18 cellular contexts compared by ENCODE assay signal in the genomic region with DNA sequence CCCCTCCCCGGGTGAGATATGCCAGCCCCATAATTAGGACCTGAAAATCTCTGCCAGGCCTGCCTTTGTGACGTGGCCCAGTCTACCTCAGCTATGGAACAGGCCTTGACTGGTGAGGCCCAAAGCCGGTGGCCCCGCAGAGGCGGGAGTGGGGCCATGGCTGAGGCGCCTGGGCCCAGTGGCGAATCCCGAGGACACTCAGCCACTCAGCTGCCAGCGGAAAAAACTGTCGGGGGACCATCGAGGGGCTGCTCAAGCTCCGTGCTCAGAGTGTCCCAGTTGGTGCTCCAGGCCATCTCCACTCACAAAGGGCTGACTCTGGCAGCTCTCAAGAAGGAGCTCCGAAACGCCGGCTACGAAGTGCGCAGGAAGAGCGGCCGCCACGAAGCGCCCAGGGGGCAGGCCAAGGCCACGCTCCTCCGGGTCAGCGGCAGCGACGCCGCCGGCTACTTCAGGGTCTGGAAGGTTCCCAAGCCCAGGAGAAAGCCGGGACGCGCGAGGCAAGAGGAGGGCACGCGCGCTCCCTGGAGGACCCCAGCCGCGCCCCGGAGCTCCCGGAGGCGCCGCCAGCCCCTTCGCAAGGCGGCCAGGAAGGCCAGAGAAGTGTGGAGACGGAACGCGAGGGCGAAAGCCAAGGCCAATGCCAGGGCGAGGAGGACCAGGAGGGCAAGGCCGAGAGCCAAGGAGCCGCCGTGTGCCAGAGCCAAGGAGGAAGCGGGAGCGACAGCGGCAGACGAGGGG. TPM values are rescaled to one million over a fixed set of nuclear protein-coding genes. Genes with fewer than 3 reads are reported as not detected.
DNase-seq lines count a peak whose midpoint lies in the region; ATAC-seq and TF ChIP-seq lines count a peak whose summit lies in the region.
"Had no signal": no experiment of that assay in that cellular context is flagged by ENCODE, and none has a peak within 500 bp of the region (broad histone marks: within the 10 kb centered on the region; RNA-seq: fewer than 3 reads in every experiment).

No MANE protein-coding gene starts in this region.

- no peaks in the 10 kb centered on the region for H3K9me2 ChIP-seq in Karpas-422 (replicated peaks; ENCODE audit: insufficient read depth, low read length)

- no peak overlapping the region for H2BK15ac ChIP-seq in neuronal stem cell (ENCODE audit: low read length)

- ATAC-seq in GM21786 (IDR thresholded peaks at IDR 0.05; ENCODE audit: unreplicated experiment) = no peak
- ATAC-seq: CD8-positive, alpha-beta T cell; HCT116 had no signal

- H3K27me3 Mint-ChIP-seq in endodermal cell (ENCODE audit: insufficient read depth) = peaks cover 15% of the 10 kb centered on the region

- 94 to 95% methylated on average over 39 to 55 of the region's 55 CpGs for WGBS in endodermal cell (ENCODE audit: insufficient coverage in 1 of 2, insufficient read length in 1 of 2), 2 experiments
- WGBS in neuronal stem cell (ENCODE audit: extremely low coverage in 2 of 2, insufficient read length in 2 of 2, insufficient replicate concordance in 1 of 2), 2 donors = no CpG with 5 or more reads among the region's 55 CpGs
- 73 to 80% methylated on average over 19 to 47 of the region's 55 CpGs for WGBS in testis, 2 donors

- H3K36me3 Mint-ChIP-seq in endodermal cell (ENCODE audit: low read depth) = no peaks in the 10 kb centered on the region
- H3K36me3 Mint-ChIP-seq: CD4-positive, CD25-positive, alpha-beta regulatory T cell; CD8-positive, alpha-beta T cell had no signal

- intact Hi-C loops in testis (cut with DNase I; ENCODE audit: low total_unique reads) = no loop called here

- no peaks in the 10 kb centered on the region for H3K79me1 ChIP-seq in neuronal stem cell (ENCODE audit: low read depth, low read length)

- H3K18ac ChIP-seq in neuronal stem cell (ENCODE audit: low read length) = no peak overlapping the region

- no peak overlapping the region for H3K4ac ChIP-seq in neuronal stem cell (ENCODE audit: low read length)

- H2AFZ ChIP-seq in Karpas-422 (ENCODE audit: low read length) (no peak overlapping the region), neuronal stem cell (ENCODE audit: low read length) (no peak overlapping the region)
- H2AFZ ChIP-seq: GM23248 had no signal

- peaks cover 8% of the 10 kb centered on the region for H3K4me1 ChIP-seq in Karpas-422 (ENCODE audit: low read length)
- H3K4me1 ChIP-seq in endodermal cell (ENCODE audit: control insufficient read depth, insufficient read depth, low read length) = no peaks in the 10 kb centered on the region
- H3K4me1 ChIP-seq in neuronal stem cell (ENCODE audit: control insufficient read depth in 2 of 2, insufficient read depth in 1 of 2, low read depth in 1 of 2, low read length in 2 of 2) = no peaks in the 10 kb centered on the region
- H3K4me1 ChIP-seq in testis = no peaks in the 10 kb centered on the region
- H3K4me1 ChIP-seq: BLaER1, Caco-2 had no signal

- H3K9ac ChIP-seq in Karpas-422 (ENCODE audit: low read length) = no peak overlapping the region
- H3K9ac ChIP-seq in endodermal cell (ENCODE audit: extremely low read depth, low read length, poor library complexity, severe bottlenecking) = no peak overlapping the region
- no peak overlapping the region for H3K9ac ChIP-seq in neuronal stem cell (ENCODE audit: low read depth, low read length, poor library complexity)
- H3K9ac ChIP-seq: BLaER1, GM23248 had no signal

- H4K20me1 ChIP-seq in Karpas-422 (ENCODE audit: insufficient read depth, low read depth, low read length) = no peaks in the 10 kb centered on the region
- H4K20me1 ChIP-seq: BLaER1 had no signal

- peak overlapping the region; percentile 65 for H3K23ac ChIP-seq in neuronal stem cell (ENCODE audit: low read depth, low read length, poor library complexity)

- no peak overlapping the region for H3K4me3 ChIP-seq in Karpas-422 (ENCODE audit: low read length)
- H3K4me3 ChIP-seq in endodermal cell (ENCODE audit: low read length) = no peak overlapping the region
- H3K4me3 ChIP-seq in neuronal stem cell (ENCODE audit: low read length in 2 of 2) = peak overlapping the region in 1 of 2 donors; percentile 13
- peak overlapping the region; percentile 40 to 43 for H3K4me3 ChIP-seq in testis
- H3K4me3 ChIP-seq: BLaER1, GM23248 had no signal

- H2BK120ac ChIP-seq in neuronal stem cell (ENCODE audit: low read depth, low read length) = no peak overlapping the region

- DNase-seq in Karpas-422 (peak; percentile 19), endodermal cell (peak; percentile 39), neuronal stem cell (ENCODE audit: low spot score) (no peak), testis (no peak), NCI-H187 (lab: John Stamatoyannopoulos, UW) (no peak)
- no peak for DNase-seq in activated CD8-positive, alpha-beta memory T cell treated with anti-CD3 and anti-CD28 coated beads for 24 hours
- DNase-seq: Caco-2; CD4-positive, CD25-positive, alpha-beta regulatory T cell; CD8-positive, alpha-beta T cell; DMS153; DND-41; GM23248; H9 had no signal

- H3K27ac Mint-ChIP-seq in endodermal cell = no peak overlapping the region
- H3K27ac Mint-ChIP-seq: B cell; CD4-positive, CD25-positive, alpha-beta regulatory T cell; CD8-positive, alpha-beta T cell had no signal

- H3K4me3 Mint-ChIP-seq in endodermal cell = no peak overlapping the region
- H3K4me3 Mint-ChIP-seq: B cell; CD4-positive, CD25-positive, alpha-beta regulatory T cell; CD8-positive, alpha-beta T cell; H9 had no signal

- H3K14ac ChIP-seq in neuronal stem cell (ENCODE audit: low read length) = peak overlapping the region; percentile 94

- H2BK5ac ChIP-seq in neuronal stem cell (ENCODE audit: low read length) = peak overlapping the region; percentile 39

- peak overlapping the region; percentile 46 for H2AK5ac ChIP-seq in neuronal stem cell (ENCODE audit: low read depth, low read length)

- peak overlapping the region; percentile 49 for H2BK12ac ChIP-seq in neuronal stem cell (ENCODE audit: low read length)

- no peaks in the 10 kb centered on the region for H3K79me2 ChIP-seq in Karpas-422 (ENCODE audit: low read length)

- no peaks in the 10 kb centered on the region for H3K9me3 ChIP-seq in Karpas-422 (ENCODE audit: low read length)
- H3K9me3 ChIP-seq in endodermal cell (ENCODE audit: control insufficient read depth, low read length) = peaks cover 10% of the 10 kb centered on the region
- H3K9me3 ChIP-seq in neuronal stem cell (replicated peaks in 1 of 2; ENCODE audit: control insufficient read depth in 2 of 2, insufficient read depth in 1 of 2, low read depth in 1 of 2, low read length in 2 of 2) = peaks cover 5 to 9% of the 10 kb centered on the region in 2 donors
- H3K9me3 ChIP-seq in testis = no peaks in the 10 kb centered on the region
- H3K9me3 ChIP-seq: Caco-2 had no signal

- no peaks in the 10 kb centered on the region for H3K27me3 ChIP-seq in Karpas-422 (ENCODE audit: low read length)
- H3K27me3 ChIP-seq in endodermal cell (ENCODE audit: control insufficient read depth, insufficient read depth, low read length, poor library complexity, severe bottlenecking) = peaks cover 5% of the 10 kb centered on the region
- no peaks in the 10 kb centered on the region for H3K27me3 ChIP-seq in neuronal stem cell (ENCODE audit: control insufficient read depth in 3 of 3, insufficient read depth in 3 of 3, low read depth in 1 of 3, low read length in 3 of 3)
- H3K27me3 ChIP-seq in testis = no peaks in the 10 kb centered on the region
- H3K27me3 ChIP-seq: BLaER1 had no signal

- TF ChIP-seq POLR2A in testis (IDR thresholded peaks at IDR 0.05) = no peak

- H3K4me2 ChIP-seq in Karpas-422 (ENCODE audit: low read depth, low read length, poor library complexity, severe bottlenecking) (no peak overlapping the region), neuronal stem cell (ENCODE audit: insufficient read depth, low read length, poor library complexity, severe bottlenecking) (no peak overlapping the region)
- H3K4me2 ChIP-seq: BLaER1 had no signal

- no peaks in the 10 kb centered on the region for H3K4me1 Mint-ChIP-seq in endodermal cell
- H3K4me1 Mint-ChIP-seq: B cell, H9 had no signal

- no peak overlapping the region for H4K91ac ChIP-seq in neuronal stem cell (ENCODE audit: low read depth, low read length, poor library complexity)

- no peak for TF ChIP-seq CTCF in endodermal cell (conservative IDR thresholded peaks at IDR 0.05)
- no peak for TF ChIP-seq CTCF in testis (IDR thresholded peaks at IDR 0.05)

- H3K36me3 ChIP-seq in Karpas-422 (ENCODE audit: insufficient read depth, low read length) (no peaks in the 10 kb centered on the region), endodermal cell (ENCODE audit: control insufficient read depth, insufficient read depth, low read length) (no peaks in the 10 kb centered on the region), neuronal stem cell (replicated peaks in 1 of 2; ENCODE audit: control insufficient read depth in 2 of 2, insufficient read depth in 2 of 2, low read length in 2 of 2) (no peaks in the 10 kb centered on the region), testis (ENCODE audit: low read depth, missing control alignments) (no peaks in the 10 kb centered on the region)
- H3K36me3 ChIP-seq: BLaER1 had no signal

- H3K27ac ChIP-seq in Karpas-422 (ENCODE audit: low read length) (no peak overlapping the region), endodermal cell (ENCODE audit: low read depth, low read length) (no peak overlapping the region), neuronal stem cell (replicated peaks; ENCODE audit: low read length) (no peak overlapping the region), testis (no peak overlapping the region)
- H3K27ac ChIP-seq: BLaER1, C4-2B, GM23248 had no signal

- peaks cover 20% of the 10 kb centered on the region for H3K9me3 Mint-ChIP-seq in endodermal cell
- H3K9me3 Mint-ChIP-seq: CD8-positive, alpha-beta T cell had no signal

- H4K8ac ChIP-seq in neuronal stem cell (ENCODE audit: low read depth, low read length) = peak overlapping the region; percentile 17

RNA-seq across cellular contexts. Expression of a gene that starts 21.4 kb away (rescaled TPM):
- total RNA-seq in Karpas-422 (2014; rRNA removed; shearing (Covaris generic); ENCODE audit: low replicate concordance) = 16.7 and 21.6 TPM in 2 replicates
- total RNA-seq in endodermal cell (10 to 100 TPM in 1 of 2 donors, 1 to 10 TPM in 1; 9.4 to 12.5 TPM), testis (10 to 100 TPM; 40.1 to 53.3 TPM)
- 12.5 TPM for polyA plus RNA-seq in endodermal cell (2013, experiment 1 of 2)
- 11.2 TPM for polyA plus RNA-seq in endodermal cell (2013, experiment 2 of 2)
- polyA plus RNA-seq in neuronal stem cell (2013, experiment 1 of 2) = 6.5 TPM
- polyA plus RNA-seq in neuronal stem cell (2013, experiment 2 of 2) = 6.5 TPM
- 27.2 TPM for polyA plus RNA-seq in testis (ENCODE audit: insufficient read depth, low read depth, low replicate concordance)

Comparison
In these comparisons a context has a peak if more than half of its experiments do, and no peak if none do; other contexts are left out.
1. DNase-seq: peak in Karpas-422 (single experiment) and endodermal cell (single experiment); none in neuronal stem cell (single experiment), testis (single experiment), NCI-H187 (0 of 2) and activated CD8-positive, alpha-beta memory T cell treated with anti-CD3 and anti-CD28 coated beads for 24 hours (single experiment).
2. H3K4me3 ChIP-seq: peak in testis (2 of 2); none in Karpas-422 (single experiment) and endodermal cell (single experiment).